Comparison of ENCODE assay signal across 13 cellular contexts in the genomic region with DNA sequence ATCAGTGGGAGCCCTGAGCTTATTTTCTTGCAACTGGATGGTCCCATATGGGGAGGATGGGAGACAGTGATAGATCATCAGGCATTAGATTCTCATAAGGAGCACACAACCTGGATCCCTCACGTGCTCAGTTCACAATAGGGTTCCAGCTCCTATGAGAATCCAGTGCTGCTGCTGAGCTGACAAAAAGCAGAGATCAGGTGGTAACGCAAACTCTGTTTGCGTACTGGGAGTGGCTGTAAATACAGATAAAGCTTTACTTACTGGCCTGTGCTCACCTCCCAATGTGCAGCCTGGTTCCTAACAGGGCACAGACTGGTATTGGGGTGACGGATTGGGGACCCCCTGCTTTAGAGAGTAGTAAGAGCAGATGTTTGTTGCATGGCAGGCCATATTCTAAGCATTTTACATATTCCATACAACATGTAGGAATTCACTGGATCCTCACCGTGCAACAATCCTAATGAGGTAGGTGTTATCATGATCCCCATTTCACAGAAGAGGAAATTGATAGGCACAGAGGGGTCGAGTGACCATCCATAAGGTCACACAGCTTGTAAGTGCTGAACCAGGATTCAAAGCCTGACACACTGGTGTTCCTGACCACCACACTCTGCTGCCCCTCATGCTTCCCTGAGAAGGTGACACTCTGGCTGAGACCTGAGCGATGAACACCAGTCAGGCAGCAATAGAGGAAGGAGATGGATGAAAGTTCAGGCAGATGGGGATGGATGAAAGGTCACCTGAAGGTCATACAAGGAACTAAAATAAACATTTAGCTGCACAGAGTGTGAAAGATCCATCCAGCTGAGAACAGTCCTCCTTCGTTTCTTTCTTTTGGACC. TPM values are rescaled to one million over a fixed set of nuclear protein-coding genes. Genes with fewer than 3 reads are reported as not detected.
DNase-seq lines count a peak whose midpoint lies in the region; ATAC-seq, FAIRE-seq and TF ChIP-seq lines count a peak whose summit lies in the region.
"Had no signal": no experiment of that assay in that cellular context is flagged by ENCODE, and none has a peak within 500 bp of the region (broad histone marks: within the 10 kb centered on the region; RNA-seq: fewer than 3 reads in every experiment).

No MANE protein-coding gene starts in this region.

- TF ChIP-seq CTCF in A549 (IDR thresholded peaks at IDR 0.05) (no peak), RWPE1 (conservative IDR thresholded peaks at IDR 0.05; ENCODE audit: low read depth) (no peak), heart left ventricle (IDR thresholded peaks at IDR 0.05) (no peak), osteoblast (IDR thresholded peaks at IDR 0.05; ENCODE audit: extremely low read depth, low read depth, low read length) (no peak), upper lobe of right lung (IDR thresholded peaks at IDR 0.05) (no peak)

- no peak overlapping the region for H3K27ac Mint-ChIP-seq in T-helper 17 cell
- H3K27ac Mint-ChIP-seq: stimulated activated naive CD8-positive, alpha-beta T cell treated with anti-CD3 and anti-CD28 coated beads, Interleukin-15, amount 100 ng/mL, for 72 hours had no signal

- no peaks in the 10 kb centered on the region for H4K20me1 ChIP-seq in osteoblast (ENCODE audit: insufficient read depth, low read length)

- TF ChIP-seq EP300 in A549 (IDR thresholded peaks at IDR 0.05), result no peak

- H3K4me3 ChIP-seq in A549, result no peak overlapping the region
- no peak overlapping the region for H3K4me3 ChIP-seq in heart left ventricle
- no peak overlapping the region for H3K4me3 ChIP-seq in osteoblast (ENCODE audit: insufficient read depth, low read length)
- H3K4me3 ChIP-seq in upper lobe of right lung, result no peak overlapping the region
- H3K4me3 ChIP-seq: gastrocnemius medialis had no signal

- H3K27ac ChIP-seq in A549 (peak overlapping the region; percentile 18 to 65; a peak in 4 of 6 replicates), RWPE1 (0 out of 2 replicates have a peak overlapping the region, but pooled peaks have one; percentile 4), heart left ventricle (peak overlapping the region in 7 of 12 donors; percentile 51 to 82 (median 63)), osteoblast (ENCODE audit: low read depth, low read length) (no peak overlapping the region), upper lobe of right lung (no peak overlapping the region)
- H3K27ac ChIP-seq: brain microvascular endothelial cell had no signal

- no peaks in the 10 kb centered on the region for H3K36me3 ChIP-seq in heart left ventricle
- H3K36me3 ChIP-seq in osteoblast (ENCODE audit: insufficient read depth, low read length), result no peaks in the 10 kb centered on the region
- H3K36me3 ChIP-seq in upper lobe of right lung, result no peaks in the 10 kb centered on the region
- H3K36me3 ChIP-seq: brain microvascular endothelial cell, gastrocnemius medialis had no signal

- intact Hi-C loops in heart left ventricle (cut with DNase I), result loop anchor here in 1 of 10 donors (5.0 kb wide), 1 partner anchor 76 kb away; no protein-coding TSS in a partner anchor
- intact Hi-C loops in upper lobe of right lung (cut with DNase I), result no loop called here

- POLR2A ChIA-PET in A549 (lab: Yijun Ruan, JAX), result interaction anchor here (0.8 to 2.8 kb wide), 4 partner anchors 16 to 105 kb away, joined by 3 to 31 read pairs (median 4); partner anchors contain the start of genes MAT2A and SH2D6
- POLR2A ChIA-PET in RWPE1 (lab: Yijun Ruan, JAX; ENCODE audit: low non-redundant PET), result no interaction called here

- H2AFZ ChIP-seq in osteoblast (ENCODE audit: low read length), result no peak overlapping the region

- 52% methylated on average over 8 of the region's 8 CpGs for WGBS in A549 (ENCODE audit: missing lambda C conversion rate)
- WGBS in heart left ventricle, 4 donors, result 77 to 92% (median 83%) methylated on average over 8 of the region's 8 CpGs

- H3K9me3 ChIP-seq in A549 (no peaks in the 10 kb centered on the region), heart left ventricle (no peaks in the 10 kb centered on the region), osteoblast (ENCODE audit: low read depth, low read length) (no peaks in the 10 kb centered on the region), upper lobe of right lung (no peaks in the 10 kb centered on the region), T-helper 17 cell (ENCODE audit: control insufficient read depth, low read length, poor library complexity, severe bottlenecking) (no peaks in the 10 kb centered on the region)
- H3K9me3 ChIP-seq: gastrocnemius medialis had no signal

- no peak for TF ChIP-seq POLR2A in A549 (IDR thresholded peaks at IDR 0.05; ENCODE audit: low read length)
- TF ChIP-seq POLR2A in heart left ventricle (IDR thresholded peaks at IDR 0.05), result no peak

- H3K4me1 Mint-ChIP-seq in T-helper 17 cell, result peaks cover 4% of the 10 kb centered on the region

- peaks cover 23% of the 10 kb centered on the region for H3K4me1 ChIP-seq in A549
- peaks cover 0 to 22% (median 14%) of the 10 kb centered on the region in 12 donors for H3K4me1 ChIP-seq in heart left ventricle
- no peaks in the 10 kb centered on the region for H3K4me1 ChIP-seq in osteoblast (ENCODE audit: insufficient read depth, low read length)
- H3K4me1 ChIP-seq in upper lobe of right lung, result peaks cover 8% of the 10 kb centered on the region
- H3K4me1 ChIP-seq: gastrocnemius medialis had no signal

- peak in 1 of 2 experiments; percentile 36; a peak in 4 of 6 replicates for ATAC-seq in A549
- ATAC-seq in heart left ventricle, result peak in 2 of 4 donors; percentile 20 to 27
- no peak for ATAC-seq in upper lobe of right lung
- ATAC-seq in T-helper 17 cell, result no peak
- ATAC-seq: stimulated activated naive CD8-positive, alpha-beta T cell treated with anti-CD3 and anti-CD28 coated beads, Interleukin-15, amount 100 ng/mL, for 72 hours had no signal

- CTCF ChIA-PET in A549 (lab: Yijun Ruan, JAX), result interaction anchor here (0.5 to 15.1 kb wide), 8 partner anchors 12 to 223 kb away, joined by 3 to 145 read pairs (median 4); partner anchors contain the start of gene MAT2A
- CTCF ChIA-PET in RWPE1 (lab: Yijun Ruan, JAX), result interaction anchor here (0.6 kb wide), 1 partner anchor 102 kb away, joined by 3 read pairs; no protein-coding TSS in a partner anchor

- DNase-seq in A549 (ENCODE audit: low read depth in 1 of 2, low spot score in 1 of 2) (peak in 1 of 2 experiments; percentile 56), RWPE1 (ENCODE audit: low spot score) (no peak), heart left ventricle (no peak), osteoblast (ENCODE audit: insufficient read length, low spot score, missing footprints) (peak; percentile 11), upper lobe of right lung (no peak), T-helper 17 cell (no peak), COR-L47 (lab: John Stamatoyannopoulos, UW) (no peak)
- no peak for DNase-seq in stimulated activated CD4-positive, alpha-beta T cell treated with anti-CD3 and anti-CD28 coated beads, Interleukin-4, amount 100 ng/mL, for 4 hours
- DNase-seq: activated naive CD4-positive, alpha-beta T cell; GF-D8; stimulated activated naive CD8-positive, alpha-beta T cell treated with anti-CD3 and anti-CD28 coated beads, Interleukin-15, amount 100 ng/mL, for 72 hours had no signal

- H3K4me2 ChIP-seq in A549, result 0 out of 3 replicates have a peak overlapping the region, but pooled peaks have one; percentile 5
- no peak overlapping the region for H3K4me2 ChIP-seq in osteoblast (ENCODE audit: insufficient read depth, low read length)

- H3K79me2 ChIP-seq in osteoblast (ENCODE audit: insufficient read depth, low read length), result no peaks in the 10 kb centered on the region

- H3K27me3 Mint-ChIP-seq in T-helper 17 cell, result peaks cover 18% of the 10 kb centered on the region

- peaks cover 6% of the 10 kb centered on the region for H3K36me3 Mint-ChIP-seq in T-helper 17 cell (ENCODE audit: low read depth)

- H3K4me3 Mint-ChIP-seq in T-helper 17 cell, result no peak overlapping the region
- H3K4me3 Mint-ChIP-seq: stimulated activated naive CD8-positive, alpha-beta T cell treated with anti-CD3 and anti-CD28 coated beads, Interleukin-15, amount 100 ng/mL, for 72 hours had no signal

- FAIRE-seq in A549 (lab: Jason Lieb, UNC), result no peak

- TF ChIP-seq RAD21 in A549 (conservative IDR thresholded peaks at IDR 0.05 in 1 of 2, IDR thresholded peaks at IDR 0.05 in 1 of 2), result no peak

- H3K27me3 ChIP-seq in heart left ventricle, result no peaks in the 10 kb centered on the region
- peaks cover 4% of the 10 kb centered on the region for H3K27me3 ChIP-seq in osteoblast (ENCODE audit: insufficient read depth, low read length)
- H3K27me3 ChIP-seq in upper lobe of right lung, result no peaks in the 10 kb centered on the region
- H3K27me3 ChIP-seq: brain microvascular endothelial cell, gastrocnemius medialis had no signal

RNA-seq across cellular contexts. Expression of gene MAT2A, which starts 15.7 kb away (rescaled TPM):
- 1,024 and 1,329 TPM in 2 replicates for polyA plus RNA-seq in A549 (2011; rRNA removed)
- 197 and 230 TPM in 2 replicates for polyA plus RNA-seq in A549 (2012; cell fraction: cytosol; rRNA removed)
- 533 and 600 TPM in 2 replicates for polyA plus RNA-seq in A549 (2012; cell fraction: nucleus; rRNA removed)
- polyA plus RNA-seq in A549 (2017; fragmentation: RNase III; extraction: RNeasy Plus Mini Kit Qiagen cat#74134 plus additional on column Dnase treatment), result 370 to 430 TPM (median 400 TPM) in 3 replicates
- 421 and 591 TPM in 2 replicates for polyA minus RNA-seq in A549 (2011; rRNA and poly(A)+ RNA removed)
- total RNA-seq in heart left ventricle, result 100 to 1,000 TPM in 7 of 9 donors, 10 to 100 TPM in 2; 66.0 to 218 (median 128) TPM
- 100 to 1,000 TPM in 1 of 2 donors, 10 to 100 TPM in 1; 72.3 to 131 TPM for polyA plus RNA-seq in heart left ventricle
- total RNA-seq in osteoblast, result 124 and 142 TPM in 2 replicates
- total RNA-seq in upper lobe of right lung, result 212 TPM
- total RNA-seq in T-helper 17 cell, result 100 to 1,000 TPM in 1 of 2 donors, 10 to 100 TPM in 1; 98.6 to 110 TPM

RNA-seq across cellular contexts. Expression of gene GGCX, which starts 38.0 kb away (rescaled TPM):
- polyA plus RNA-seq in A549 (2011; rRNA removed), result 39.0 and 49.6 TPM in 2 replicates
- 49.1 and 53.4 TPM in 2 replicates for polyA plus RNA-seq in A549 (2012; cell fraction: cytosol; rRNA removed)
- polyA plus RNA-seq in A549 (2012; cell fraction: nucleus; rRNA removed), result 69.5 and 77.4 TPM in 2 replicates
- 48.7 to 58.5 TPM (median 55.1 TPM) in 3 replicates for polyA plus RNA-seq in A549 (2017; fragmentation: RNase III; extraction: RNeasy Plus Mini Kit Qiagen cat#74134 plus additional on column Dnase treatment)
- 99.1 and 106 TPM in 2 replicates for polyA minus RNA-seq in A549 (2011; rRNA and poly(A)+ RNA removed)
- total RNA-seq in heart left ventricle, result 10 to 100 TPM; 13.2 to 30.7 (median 20.8) TPM
- polyA plus RNA-seq in heart left ventricle, result 10 to 100 TPM; 12.6 to 28.7 TPM
- 40.9 and 52.5 TPM in 2 replicates for total RNA-seq in osteoblast
- 73.2 TPM for total RNA-seq in upper lobe of right lung
- total RNA-seq in T-helper 17 cell, result 10 to 100 TPM; 15.6 to 17.8 TPM

RNA-seq across cellular contexts. Expression of gene VAMP8, which starts 54.1 kb away (rescaled TPM):
- 38.3 and 41.1 TPM in 2 replicates for polyA plus RNA-seq in A549 (2011; rRNA removed)
- 21.5 and 24.5 TPM in 2 replicates for polyA plus RNA-seq in A549 (2012; cell fraction: cytosol; rRNA removed)
- polyA plus RNA-seq in A549 (2012; cell fraction: nucleus; rRNA removed), result 5.7 and 12.5 TPM in 2 replicates
- polyA plus RNA-seq in A549 (2017; fragmentation: RNase III; extraction: RNeasy Plus Mini Kit Qiagen cat#74134 plus additional on column Dnase treatment), result 17.7 to 22.4 TPM (median 18.5 TPM) in 3 replicates
- polyA minus RNA-seq in A549 (2011; rRNA and poly(A)+ RNA removed), result 8.3 and 8.7 TPM in 2 replicates
- 100 to 1,000 TPM in 1 of 9 donors, 10 to 100 TPM in 4, 1 to 10 TPM in 4; 5.4 to 103 (median 10.1) TPM for total RNA-seq in heart left ventricle
- polyA plus RNA-seq in heart left ventricle, result 10 to 100 TPM; 13.8 to 21.7 TPM
- total RNA-seq in osteoblast, result 2.1 and 2.5 TPM in 2 replicates
- 235 TPM for total RNA-seq in upper lobe of right lung
- 100 to 1,000 TPM in 1 of 2 donors, 10 to 100 TPM in 1; 82.3 to 104 TPM for total RNA-seq in T-helper 17 cell

Comparison
In these comparisons a context has a peak if more than half of its experiments do, and no peak if none do; other contexts are left out.
1. H3K27ac ChIP-seq: peak in A549 (2 of 2), RWPE1 (single experiment) and heart left ventricle (7 of 12); none in osteoblast (single experiment) and upper lobe of right lung (single experiment).